Comparison of ENCODE assay signal across 13 cellular contexts in the genomic region with DNA sequence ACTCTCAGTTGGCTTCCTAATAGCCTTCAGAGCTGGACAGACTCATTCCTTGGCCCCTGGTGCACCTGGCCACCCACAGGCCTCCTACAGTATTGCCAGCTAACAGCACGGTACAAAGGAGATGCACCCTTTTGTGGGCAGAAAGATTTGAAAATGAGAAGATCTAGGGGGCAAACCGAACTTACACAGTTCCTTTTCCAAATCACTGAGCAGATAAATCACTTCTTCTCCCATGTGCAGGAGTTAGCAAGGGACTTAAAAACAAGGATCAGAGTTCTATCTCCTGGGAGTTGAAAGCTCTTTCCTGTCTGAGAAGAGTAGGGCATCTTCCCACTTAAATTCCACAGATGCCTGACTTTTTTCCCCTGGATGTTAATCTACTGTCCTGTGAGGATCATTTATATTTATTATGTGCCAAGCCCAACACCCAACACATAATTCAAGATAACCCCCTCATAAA.
DNase-seq lines count a peak whose midpoint lies in the region; ATAC-seq and TF ChIP-seq lines count a peak whose summit lies in the region.
"Had no signal": no experiment of that assay in that cellular context is flagged by ENCODE, and none has a peak within 500 bp of the region (broad histone marks: within the 10 kb centered on the region; RNA-seq: fewer than 3 reads in every experiment).

No MANE protein-coding gene starts in this region.

- peak overlapping the region; percentile 84 for H2BK20ac ChIP-seq in IMR-90 (ENCODE audit: low read depth, low read length)

- H3K4me1 Mint-ChIP-seq in MCF 10A (ENCODE audit: insufficient read depth, unreplicated experiment) (peaks cover 15% of the 10 kb centered on the region), CD14-positive monocyte (no peaks in the 10 kb centered on the region)

- H3K4me3 ChIP-seq in AG10803 (ENCODE audit: low read length) (no peak overlapping the region), IMR-90 (ENCODE audit: insufficient read depth, low read depth, low read length) (no peak overlapping the region), liver (ENCODE audit: low read depth in 1 of 3, low read length in 3 of 3) (no peak overlapping the region)
- H3K4me3 ChIP-seq: ascending aorta had no signal

- BruUV-seq in IMR-90 (replicated peaks; lab: Mats Ljungman, UMichigan) (no TSS peak), MCF 10A (replicated peaks; lab: Mats Ljungman, UMichigan) (no TSS peak)

- peak overlapping the region; percentile 48; the same call in 1 of the 2 replicates for H3K56ac ChIP-seq in IMR-90 (ENCODE audit: extremely low read depth, insufficient read depth, low read length)

- H4K8ac ChIP-seq in IMR-90 (ENCODE audit: low read depth in 2 of 2, low read length in 2 of 2) = peak overlapping the region in 1 of 2 experiments; percentile 79; a peak in 3 of 4 replicates

- no peak overlapping the region; the same call in 1 of the 2 replicates for H3K4me2 ChIP-seq in IMR-90 (ENCODE audit: low read depth, low read length)

- H3K23ac ChIP-seq in IMR-90 (ENCODE audit: low read depth, low read length) = 0 out of 2 replicates have a peak overlapping the region, but pooled peaks have one; percentile 6

- peak overlapping the region; percentile 21 for H4K5ac ChIP-seq in IMR-90 (ENCODE audit: low read depth, low read length)

- no peaks in the 10 kb centered on the region for H3K79me1 ChIP-seq in IMR-90 (ENCODE audit: low read depth in 1 of 2, low read length in 2 of 2)

- no peaks in the 10 kb centered on the region for H3K27me3 Mint-ChIP-seq in MCF 10A (ENCODE audit: insufficient read depth, unreplicated experiment)
- peaks cover 3 to 4% (median 4%) of the 10 kb centered on the region in 3 donors for H3K27me3 Mint-ChIP-seq in CD14-positive monocyte (ENCODE audit: low read depth in 3 of 3)

- no peak for TF ChIP-seq POLR2A in IMR-90 (IDR thresholded peaks at IDR 0.05; ENCODE audit: low read depth, low read length)

- H2AK9ac ChIP-seq in IMR-90 (replicated peaks; ENCODE audit: low read depth, low read length, poor library complexity) = no peak overlapping the region

- peak overlapping the region; percentile 38 for H2AFZ ChIP-seq in IMR-90 (replicated peaks; ENCODE audit: low read length, poor library complexity)
- H2AFZ ChIP-seq: parathyroid adenoma had no signal

- in situ Hi-C loops in IMR-90 (cut with MboI; ENCODE audit: low sequenced_read_pairs) = no loop called here

- H3K36me3 Mint-ChIP-seq in MCF 10A (ENCODE audit: insufficient read depth, unreplicated experiment) (no peaks in the 10 kb centered on the region), CD14-positive monocyte (no peaks in the 10 kb centered on the region)

- H3K9ac ChIP-seq in IMR-90 (ENCODE audit: low read depth, low read length) (peak overlapping the region; percentile 2; the same call in 1 of the 2 replicates), liver (ENCODE audit: low read depth in 1 of 2, low read length in 2 of 2) (no peak overlapping the region)
- H3K9ac ChIP-seq: parathyroid adenoma had no signal

- H3K4me3 Mint-ChIP-seq in MCF 10A (ENCODE audit: unreplicated experiment) (no peak overlapping the region), CD14-positive monocyte (no peak overlapping the region)

- peak overlapping the region; percentile 84 for H2BK120ac ChIP-seq in IMR-90 (ENCODE audit: low read depth, low read length)

- ATAC-seq in IMR-90 (ENCODE audit: low read depth) = peak; percentile 66
- ATAC-seq in HG02973 (IDR thresholded peaks at IDR 0.05; ENCODE audit: unreplicated experiment) = no peak

- H3K4me1 ChIP-seq in IMR-90 (ENCODE audit: control insufficient read depth, insufficient read depth, low read length) = peaks cover 9% of the 10 kb centered on the region
- no peaks in the 10 kb centered on the region for H3K4me1 ChIP-seq in liver (ENCODE audit: control insufficient read depth in 4 of 4, insufficient read depth in 4 of 4, low read length in 3 of 4)
- H3K4me1 ChIP-seq: parathyroid adenoma had no signal

- H3K27me3 ChIP-seq in IMR-90 (ENCODE audit: control insufficient read depth, insufficient read depth, low read length) (no peaks in the 10 kb centered on the region), liver (ENCODE audit: control insufficient read depth in 4 of 4, insufficient read depth in 4 of 4, low read length in 3 of 4) (peaks cover 0 to 11% (median 0%) of the 10 kb centered on the region in 4 donors)
- H3K27me3 ChIP-seq: ascending aorta had no signal

- peak overlapping the region; percentile 71 for H3K4ac ChIP-seq in IMR-90 (ENCODE audit: low read depth, low read length)

- CTCF ChIA-PET in IMR-90 (lab: Yijun Ruan, JAX) (interaction anchor here (0.6 to 0.9 kb wide), 2 partner anchors 9 to 658 kb away, joined by 3 to 4 read pairs; no protein-coding TSS in a partner anchor), MCF 10A (lab: Yijun Ruan, JAX) (interaction anchor here (1.3 kb wide), 1 partner anchor 16 kb away, joined by 4 read pairs; no protein-coding TSS in a partner anchor)

- no peaks in the 10 kb centered on the region for H4K20me1 ChIP-seq in IMR-90 (ENCODE audit: insufficient read depth, low read length)

- peak overlapping the region; percentile 25; the same call in 1 of the 3 replicates for H2BK15ac ChIP-seq in IMR-90 (ENCODE audit: low read depth, low read length)

- H3K14ac ChIP-seq in IMR-90 (replicated peaks; ENCODE audit: low read depth, low read length) = peak overlapping the region; percentile 31; the same call in 1 of the 2 replicates

- no peaks in the 10 kb centered on the region for H3K36me3 ChIP-seq in IMR-90 (ENCODE audit: control insufficient read depth, insufficient read depth, low read length)
- H3K36me3 ChIP-seq in liver (ENCODE audit: control insufficient read depth in 4 of 4, insufficient read depth in 3 of 4, low read depth in 1 of 4, low read length in 3 of 4) = no peaks in the 10 kb centered on the region
- H3K36me3 ChIP-seq: ascending aorta had no signal

- H3K18ac ChIP-seq in IMR-90 (ENCODE audit: low read depth, low read length) = peak overlapping the region; percentile 10

- H3K27ac Mint-ChIP-seq in MCF 10A (ENCODE audit: low read depth, unreplicated experiment) (no peak overlapping the region), CD14-positive monocyte (no peak overlapping the region)

- POLR2A ChIA-PET in IMR-90 (lab: Charles Lee; ENCODE audit: unreplicated experiment) = no interaction called here
- POLR2A ChIA-PET in MCF 10A (lab: Yijun Ruan, JAX) = interaction anchor here (1.0 to 1.4 kb wide), 3 partner anchors 10 to 342 kb away, joined by 3 to 5 read pairs (median 4); no protein-coding TSS in a partner anchor

- H3K9me3 ChIP-seq in IMR-90 (ENCODE audit: control insufficient read depth, insufficient read depth, low read length) (peaks cover 2% of the 10 kb centered on the region; the same call in 1 of the 2 replicates), liver (ENCODE audit: control insufficient read depth in 4 of 4, low read length in 3 of 4) (no peaks in the 10 kb centered on the region)

- DNase-seq in AG10803 (ENCODE audit: low read depth) = peak; percentile 79
- DNase-seq in IMR-90 = peak; percentile 11
- peak; percentile 46 for DNase-seq in MCF 10A (ENCODE audit: unreplicated experiment)
- no peak for DNase-seq in RPMI8226
- no peak for DNase-seq in CD14-positive monocyte (ENCODE audit: low spot score)
- no peak for DNase-seq in HK-2 (ENCODE audit: unreplicated experiment)
- DNase-seq: activated T-cell treated with anti-CD3 and anti-CD28 coated beads, Interleukin-2, amount 50 U/mL, for 1 hour; NCI-H187 had no signal

- no CpG with 5 or more reads among the region's 2 CpGs for WGBS in IMR-90 (ENCODE audit: extremely low coverage in 2 of 2, insufficient read length in 1 of 2), 2 experiments
- 41% methylated on average over 2 of the region's 2 CpGs for WGBS in liver

- no peak overlapping the region for H2AK5ac ChIP-seq in IMR-90 (ENCODE audit: low read depth, low read length)

- peak overlapping the region; percentile 74 for H3K27ac ChIP-seq in IMR-90 (ENCODE audit: insufficient read depth, low read length)
- H3K27ac ChIP-seq in liver (ENCODE audit: low read depth in 1 of 2, low read length in 2 of 2) = no peak overlapping the region
- H3K27ac ChIP-seq: ascending aorta, epithelial cell of prostate, parathyroid adenoma had no signal

- H4K91ac ChIP-seq in IMR-90 (ENCODE audit: insufficient read depth, low read depth, low read length) = peak overlapping the region; percentile 82

- peak; percentile 45 for TF ChIP-seq CTCF in AG10803 (conservative IDR thresholded peaks at IDR 0.05; ENCODE audit: low read length)
- peak; percentile 41; the same call in 1 of the 2 replicates for TF ChIP-seq CTCF in IMR-90 (conservative IDR thresholded peaks at IDR 0.05; ENCODE audit: low read depth, low read length)
- peak; percentile 28 for TF ChIP-seq CTCF in MCF 10A (IDR thresholded peaks at IDR 0.05; ENCODE audit: unreplicated experiment)
- peak; percentile 14 for TF ChIP-seq CTCF in liver (IDR thresholded peaks at IDR 0.05; ENCODE audit: low read depth, low read length, missing input control)
- TF ChIP-seq CTCF in CD14-positive monocyte (IDR thresholded peaks at IDR 0.05) = no peak

- intact Hi-C loops in IMR-90 (cut with micrococcal nuclease) (loop anchor here (1.0 kb wide), 1 partner anchor 342 kb away; no protein-coding TSS in a partner anchor), MCF 10A (cut with micrococcal nuclease) (no loop called here), CD14-positive monocyte (cut with micrococcal nuclease) (no loop called here)

- H3K9me3 Mint-ChIP-seq in MCF 10A (ENCODE audit: unreplicated experiment) (no peaks in the 10 kb centered on the region), CD14-positive monocyte (peaks cover 0 to 7% (median 2%) of the 10 kb centered on the region in 7 donors)

- TF ChIP-seq RAD21 in IMR-90 (IDR thresholded peaks at IDR 0.05; ENCODE audit: low read length) (peak; percentile 43), liver (IDR thresholded peaks at IDR 0.05) (peak; percentile 17 to 62)

- peak overlapping the region; percentile 63 for H2BK5ac ChIP-seq in IMR-90 (ENCODE audit: low read depth, low read length, poor library complexity, severe bottlenecking)

- dilution Hi-C loops in IMR-90 (cut with HindIII; ENCODE audit: low sequenced_read_pairs, unreplicated experiment) = no loop called here

- H3K9me1 ChIP-seq in IMR-90 (ENCODE audit: insufficient read depth, low read length) = peaks cover 8% of the 10 kb centered on the region

TF ChIP-seq in IMR-90, 13 proteins besides CTCF, POLR2A, EP300 and RAD21:
- no peak for TF ChIP-seq MXI1 (IDR thresholded peaks at IDR 0.05; ENCODE audit: borderline replicate concordance, low read depth, low read length)
TF ChIP-seq in IMR-90: peak in this region for 0.

TF ChIP-seq in liver, 16 proteins besides CTCF, POLR2A, EP300 and RAD21 (continues in another document):
- TF ChIP-seq GABPA (IDR thresholded peaks at IDR 0.05 in 1 of 2, conservative IDR thresholded peaks at IDR 0.05 in 1 of 2) = no peak
- TF ChIP-seq SP1 (IDR thresholded peaks at IDR 0.05) = no peak
- TF ChIP-seq FOXA2 (IDR thresholded peaks at IDR 0.05) = no peak
- TF ChIP-seq JUND (IDR thresholded peaks at IDR 0.05) = no peak
- TF ChIP-seq, protein P1, sequence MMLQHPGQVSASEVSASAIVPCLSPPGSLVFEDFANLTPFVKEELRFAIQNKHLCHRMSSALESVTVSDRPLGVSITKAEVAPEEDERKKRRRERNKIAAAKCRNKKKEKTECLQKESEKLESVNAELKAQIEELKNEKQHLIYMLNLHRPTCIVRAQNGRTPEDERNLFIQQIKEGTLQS (IDR thresholded peaks at IDR 0.05) = no peak
- TF ChIP-seq YY1 (IDR thresholded peaks at IDR 0.05) = no peak
- TF ChIP-seq HNF4G (IDR thresholded peaks at IDR 0.05) = no peak

Comparison
In these comparisons a context has a peak if more than half of its experiments do, and no peak if none do; other contexts are left out.
1. DNase-seq: peak in AG10803 (single experiment), IMR-90 (single experiment) and MCF 10A (single experiment); none in RPMI8226 (single experiment), CD14-positive monocyte (single experiment) and HK-2 (single experiment).